ENCODE assay signal across 17 cellular contexts in genomic region chr18:46269275-46269674, GRCh38.
"Had no signal": no experiment of that assay in that cellular context is flagged by ENCODE, and none has a peak within 500 bp of the region (broad histone marks: within the 10 kb centered on the region; RNA-seq: fewer than 3 reads in every experiment).

No MANE protein-coding gene starts in this region.

- ATAC-seq: gastroesophageal sphincter, natural killer cell had no signal

- H3K27ac Mint-ChIP-seq: endodermal cell, natural killer cell had no signal

- H3K4me3 Mint-ChIP-seq: activated naive CD8-positive, alpha-beta T cell treated with anti-CD3 and anti-CD28 coated beads for 36 hours; endodermal cell; natural killer cell had no signal

- H3K9me3 Mint-ChIP-seq: activated naive CD8-positive, alpha-beta T cell treated with anti-CD3 and anti-CD28 coated beads for 36 hours; endodermal cell; natural killer cell had no signal

- H3K27me3 Mint-ChIP-seq: activated naive CD8-positive, alpha-beta T cell treated with anti-CD3 and anti-CD28 coated beads for 36 hours had no signal

- DNase-seq: activated CD4-positive, alpha-beta T cell treated with anti-CD3 and anti-CD28 coated beads, Interleukin-2, amount 50 U/mL, for 48 hours; activated CD4-positive, CD25-positive, alpha-beta regulatory T cell treated with anti-CD3 and anti-CD28 coated beads, Interleukin-2, amount 50 U/mL, for 72 hours; activated naive CD8-positive, alpha-beta T cell treated with anti-CD3 and anti-CD28 coated beads for 36 hours; amygdala; cortex of kidney; endodermal cell; midbrain; natural killer cell; ovary; spleen; stimulated activated CD4-positive, alpha-beta T cell treated with anti-CD3 and anti-CD28 coated beads, Interleukin-4, amount 100 ng/mL, for 1 hour; stomach; SW 1271; trophoblast cell; uterus; WERI-Rb-1 had no signal
